In genomic region chr10:43963793-43964425, GRCh38 we compare ENCODE assay signal across 24 cellular contexts.
DNase-seq lines count a peak whose midpoint lies in the region; ATAC-seq and TF ChIP-seq lines count a peak whose summit lies in the region.
"Had no signal": no experiment of that assay in that cellular context is flagged by ENCODE, and none has a peak within 500 bp of the region (broad histone marks: within the 10 kb centered on the region; RNA-seq: fewer than 3 reads in every experiment).

No MANE protein-coding gene starts in this region.

- H3K9me3 ChIP-seq in heart left ventricle (no peaks in the 10 kb centered on the region), gastroesophageal sphincter (no peaks in the 10 kb centered on the region), aorta (ENCODE audit: control insufficient read depth, low read length) (no peaks in the 10 kb centered on the region)
- H3K9me3 ChIP-seq: A549, body of pancreas, right lobe of liver, SK-N-SH, transverse colon had no signal

- H3K27ac Mint-ChIP-seq in activated CD8-positive, alpha-beta T cell treated with anti-CD3 and anti-CD28 coated beads for 36 hours = no peak overlapping the region
- H3K27ac Mint-ChIP-seq: activated B cell treated with CpG ODN at 0.5 μM for 24 hours; activated CD8-positive, alpha-beta T cell treated with anti-CD3 and anti-CD28 coated beads, Interleukin-2, amount 10 ng/mL, durations not matched to agents 7 days and 5 days; activated naive CD8-positive, alpha-beta T cell treated with anti-CD3 and anti-CD28 coated beads, Interleukin-2, amount 10 ng/mL, durations not matched to agents 7 days and 5 days; T-helper 2 cell treated with Interferon-gamma antibody and Interleukin-4, amounts not matched to agents 5 μg/mL and 100 μg/mL, for 36 hours had no signal

- H3K4me1 ChIP-seq in heart left ventricle (peaks cover 2 to 67% (median 23%) of the 10 kb centered on the region in 12 donors), gastroesophageal sphincter (peaks cover 0 to 46% (median 7%) of the 10 kb centered on the region in 3 donors), aorta (ENCODE audit: control insufficient read depth in 1 of 2, insufficient read depth in 2 of 2, low read length in 2 of 2) (peaks cover 2 to 9% of the 10 kb centered on the region in 2 donors)
- H3K4me1 ChIP-seq: A549, right lobe of liver had no signal

- ATAC-seq in heart left ventricle (no peak), Right ventricle myocardium superior (ENCODE audit: poor library complexity) (no peak), gastroesophageal sphincter (no peak), sciatic nerve (no peak), aorta (ENCODE audit: low FRiP score) (no peak), GM21717 (IDR thresholded peaks at IDR 0.05; ENCODE audit: unreplicated experiment) (no peak)
- ATAC-seq in activated CD8-positive, alpha-beta T cell treated with anti-CD3 and anti-CD28 coated beads for 36 hours = no peak
- ATAC-seq: A549; activated CD8-positive, alpha-beta T cell treated with anti-CD3 and anti-CD28 coated beads, Interleukin-2, amount 10 ng/mL, durations not matched to agents 7 days and 5 days; body of pancreas had no signal

- H3K4me3 Mint-ChIP-seq in activated CD8-positive, alpha-beta T cell treated with anti-CD3 and anti-CD28 coated beads for 36 hours = no peak overlapping the region
- H3K4me3 Mint-ChIP-seq: activated B cell treated with CpG ODN at 0.5 μM for 24 hours; activated CD8-positive, alpha-beta T cell treated with anti-CD3 and anti-CD28 coated beads, Interleukin-2, amount 10 ng/mL, durations not matched to agents 7 days and 5 days; activated naive CD8-positive, alpha-beta T cell treated with anti-CD3 and anti-CD28 coated beads, Interleukin-2, amount 10 ng/mL, durations not matched to agents 7 days and 5 days; T-helper 2 cell treated with Interferon-gamma antibody and Interleukin-4, amounts not matched to agents 5 μg/mL and 100 μg/mL, for 36 hours had no signal

- H3K27me3 Mint-ChIP-seq in activated CD8-positive, alpha-beta T cell treated with anti-CD3 and anti-CD28 coated beads for 36 hours = peaks cover 11% of the 10 kb centered on the region

- H3K4me3 ChIP-seq in heart left ventricle (no peak overlapping the region), gastroesophageal sphincter (no peak overlapping the region), aorta (ENCODE audit: low read length in 2 of 2) (no peak overlapping the region)
- H3K4me3 ChIP-seq: A549, body of pancreas, hepatocyte, right lobe of liver, transverse colon had no signal

- H3K27ac ChIP-seq in heart left ventricle (peak overlapping the region; percentile 12 to 90 (median 78)), gastroesophageal sphincter (peak overlapping the region in 3 of 4 donors; percentile 44 to 61 (median 48)), aorta (ENCODE audit: low read depth in 1 of 2, low read length in 2 of 2) (no peak overlapping the region)
- H3K27ac ChIP-seq: A549, hepatocyte, right lobe of liver had no signal

- peak in 1 of 5 donors; percentile 56 for DNase-seq in heart left ventricle
- no peak for DNase-seq in Right ventricle myocardium superior
- peak; percentile 62 for DNase-seq in sciatic nerve (ENCODE audit: low spot score)
- DNase-seq in aorta = peak; percentile 73 to 74
- no peak for DNase-seq in activated CD8-positive, alpha-beta T cell treated with anti-CD3 and anti-CD28 coated beads for 36 hours
- DNase-seq in 8988T = no peak
- DNase-seq: activated B cell treated with CpG ODN at 0.5 μM for 24 hours; activated naive CD8-positive, alpha-beta T cell treated with anti-CD3 and anti-CD28 coated beads, Interleukin-2, amount 10 ng/mL, durations not matched to agents 7 days and 5 days; body of pancreas; C1 segment of cervical spinal cord; HCEC 1CT; NCI-H1105 treated with DMSO at 0.1 percent for 48 hours; NCI-H510A; occipital lobe; right lobe of liver; SK-N-SH; stimulated activated naive CD4-positive, alpha-beta T cell treated with Interleukin-2 at 50 U/mL for 16 hours; transverse colon had no signal

- POLR2A ChIA-PET in activated CD8-positive, alpha-beta T cell treated with anti-CD3 and anti-CD28 coated beads for 36 hours (lab: Charles Lee) = interaction anchor here (0.6 kb wide), 1 partner anchor 911 kb away, joined by 4 read pairs; no protein-coding TSS in a partner anchor

- H3K4me1 Mint-ChIP-seq in activated CD8-positive, alpha-beta T cell treated with anti-CD3 and anti-CD28 coated beads for 36 hours (ENCODE audit: low read depth) = peaks cover 6% of the 10 kb centered on the region

- CTCF ChIA-PET in activated CD8-positive, alpha-beta T cell treated with anti-CD3 and anti-CD28 coated beads for 36 hours (lab: Charles Lee) = interaction anchor here (1.9 kb wide), 1 partner anchor 274 kb away, joined by 6 read pairs; no protein-coding TSS in a partner anchor

- TF ChIP-seq EP300 in gastroesophageal sphincter (IDR thresholded peaks at IDR 0.05) = no peak

- intact Hi-C loops in heart left ventricle (cut with DNase I) (loop anchor here in 2 of 10 donors (5.0 to 10.0 kb wide), 3 partner anchors 43 to 81 kb away; no protein-coding TSS in a partner anchor), Right ventricle myocardium superior (cut with DNase I) (no loop called here), sciatic nerve (cut with DNase I) (no loop called here), aorta (cut with DNase I) (loop anchor here (5.0 kb wide), 2 partner anchors 97 to 103 kb away; no protein-coding TSS in a partner anchor)
- intact Hi-C loops in activated CD8-positive, alpha-beta T cell treated with anti-CD3 and anti-CD28 coated beads for 36 hours (cut with micrococcal nuclease) = no loop called here

- 74 to 80% (median 76%) methylated on average over 9 to 10 of the region's 10 CpGs for WGBS in heart left ventricle, 4 donors
- 83 to 85% methylated on average over 6 to 8 of the region's 10 CpGs for WGBS in gastroesophageal sphincter (ENCODE audit: low coverage in 1 of 2), 2 donors
- 87 to 91% methylated on average over 10 of the region's 10 CpGs for WGBS in aorta, 2 donors

- no peaks in the 10 kb centered on the region for H3K36me3 ChIP-seq in heart left ventricle
- no peaks in the 10 kb centered on the region for H3K36me3 ChIP-seq in gastroesophageal sphincter
- H3K36me3 ChIP-seq in aorta (ENCODE audit: control insufficient read depth in 1 of 2, insufficient read depth in 2 of 2, low read length in 1 of 2) = no peaks in the 10 kb centered on the region
- H3K36me3 ChIP-seq: right lobe of liver, transverse colon had no signal

- no peaks in the 10 kb centered on the region for H3K27me3 ChIP-seq in heart left ventricle
- H3K27me3 ChIP-seq in gastroesophageal sphincter = no peaks in the 10 kb centered on the region
- no peaks in the 10 kb centered on the region for H3K27me3 ChIP-seq in aorta (ENCODE audit: control insufficient read depth in 1 of 2, insufficient read depth in 2 of 2, low read length in 1 of 2)
- H3K27me3 ChIP-seq: body of pancreas, hepatocyte, right lobe of liver, transverse colon had no signal

- TF ChIP-seq POLR2A in heart left ventricle (IDR thresholded peaks at IDR 0.05) (no peak), gastroesophageal sphincter (IDR thresholded peaks at IDR 0.05) (no peak)

- H3K36me3 Mint-ChIP-seq in activated CD8-positive, alpha-beta T cell treated with anti-CD3 and anti-CD28 coated beads for 36 hours (ENCODE audit: low read depth) = no peaks in the 10 kb centered on the region
- H3K36me3 Mint-ChIP-seq: activated naive CD8-positive, alpha-beta T cell treated with anti-CD3 and anti-CD28 coated beads, Interleukin-2, amount 10 ng/mL, durations not matched to agents 7 days and 5 days had no signal

- no peaks in the 10 kb centered on the region for H3K9me3 Mint-ChIP-seq in activated CD8-positive, alpha-beta T cell treated with anti-CD3 and anti-CD28 coated beads for 36 hours
- H3K9me3 Mint-ChIP-seq: activated B cell treated with CpG ODN at 0.5 μM for 24 hours; activated naive CD8-positive, alpha-beta T cell treated with anti-CD3 and anti-CD28 coated beads, Interleukin-2, amount 10 ng/mL, durations not matched to agents 7 days and 5 days; T-helper 2 cell treated with Interferon-gamma antibody and Interleukin-4, amounts not matched to agents 5 μg/mL and 100 μg/mL, for 36 hours had no signal

- TF ChIP-seq CTCF in heart left ventricle (IDR thresholded peaks at IDR 0.05) (no peak), gastroesophageal sphincter (IDR thresholded peaks at IDR 0.05) (no peak)
- no peak for TF ChIP-seq CTCF in activated CD8-positive, alpha-beta T cell treated with anti-CD3 and anti-CD28 coated beads for 36 hours (IDR thresholded peaks at IDR 0.05)

Comparison
In these comparisons a context has a peak if more than half of its experiments do, and no peak if none do; other contexts are left out.
1. DNase-seq: peak in sciatic nerve (single experiment) and aorta (2 of 2); none in Right ventricle myocardium superior (single experiment), activated CD8-positive, alpha-beta T cell treated with anti-CD3 and anti-CD28 coated beads for 36 hours (single experiment) and 8988T (single experiment).
2. H3K27ac ChIP-seq: peak in heart left ventricle (12 of 12) and gastroesophageal sphincter (3 of 4); none in aorta (0 of 2).
3. intact Hi-C loops: an anchor here in aorta (5.0 kb wide); none called in Right ventricle myocardium superior, sciatic nerve and activated CD8-positive, alpha-beta T cell treated with anti-CD3 and anti-CD28 coated beads for 36 hours.